20 cellular contexts compared by ENCODE assay signal in genomic region chr1:210746024-210746423, GRCh38.
DNase-seq lines count a peak whose midpoint lies in the region; ATAC-seq, FAIRE-seq and TF ChIP-seq lines count a peak whose summit lies in the region.
"Had no signal": no experiment of that assay in that cellular context is flagged by ENCODE, and none has a peak within 500 bp of the region (broad histone marks: within the 10 kb centered on the region; RNA-seq: fewer than 3 reads in every experiment).

No MANE protein-coding gene starts in this region.

- TF ChIP-seq CTCF in hepatocyte (IDR thresholded peaks at IDR 0.05; ENCODE audit: poor library complexity) = no peak
- no peak for TF ChIP-seq CTCF in OCI-LY7 (conservative IDR thresholded peaks at IDR 0.05; ENCODE audit: low read length)

- H3K4me2 ChIP-seq in hepatocyte = no peak overlapping the region
- no peak overlapping the region for H3K4me2 ChIP-seq in OCI-LY7 (ENCODE audit: low read length)

- H3K9me2 ChIP-seq in hepatocyte (replicated peaks; ENCODE audit: insufficient read depth) (no peaks in the 10 kb centered on the region), OCI-LY7 (ENCODE audit: insufficient read depth, low read length) (no peaks in the 10 kb centered on the region)

- peak; percentile 17 for DNase-seq in A172 (ENCODE audit: low spot score)
- peak; percentile 18 for DNase-seq in H54 (ENCODE audit: insufficient read length, low spot score)
- DNase-seq in astrocyte of the hippocampus (ENCODE audit: low read depth, low spot score) = peak; percentile 16
- peak; percentile 7 for DNase-seq in hepatocyte (ENCODE audit: low spot score)
- DNase-seq in OCI-LY7 (ENCODE audit: low spot score) = no peak
- DNase-seq in stimulated activated CD4-positive, alpha-beta T cell treated with anti-CD3 and anti-CD28 coated beads, Interleukin-2, amount 100 ng/mL, for 24 hours = no peak
- DNase-seq: 8988T; CD8-positive, alpha-beta T cell; COR-L47; DMS153; DMS79 treated with DMSO at 0.1 percent for 48 hours; EL; GOT3 had no signal

- H3K79me2 ChIP-seq in hepatocyte = no peaks in the 10 kb centered on the region
- H3K79me2 ChIP-seq in OCI-LY7 (ENCODE audit: insufficient read depth, low read depth, low read length) = no peaks in the 10 kb centered on the region

- no TSS peak for BruUV-seq in OCI-LY7 (replicated peaks; lab: Mats Ljungman, UMichigan)

- POLR2A ChIA-PET in OCI-LY7 (lab: Charles Lee) = no interaction called here

- TF ChIP-seq POLR2A in H54 (IDR thresholded peaks at IDR 0.05; ENCODE audit: low read depth, low read length) = no peak

- ATAC-seq in HG02678 (IDR thresholded peaks at IDR 0.05; ENCODE audit: unreplicated experiment) = no peak
- ATAC-seq: CD8-positive, alpha-beta T cell; HepG2 had no signal

- H3K4me3 ChIP-seq in hepatocyte (no peak overlapping the region), OCI-LY7 (ENCODE audit: low read depth, low read length, poor library complexity, severe bottlenecking) (no peak overlapping the region)
- H3K4me3 ChIP-seq: HAP-1 had no signal

- intact Hi-C loops in OCI-LY7 (cut with micrococcal nuclease; ENCODE audit: unreplicated experiment) = no loop called here

- no peak overlapping the region for H2AFZ ChIP-seq in hepatocyte
- H2AFZ ChIP-seq in OCI-LY7 (ENCODE audit: low read length) = no peak overlapping the region

- H3K4me1 ChIP-seq in hepatocyte (ENCODE audit: insufficient read depth) = no peaks in the 10 kb centered on the region
- no peaks in the 10 kb centered on the region for H3K4me1 ChIP-seq in OCI-LY7 (ENCODE audit: insufficient read depth, low read length, poor library complexity, severe bottlenecking)
- H3K4me1 ChIP-seq: HAP-1 had no signal

- no peaks in the 10 kb centered on the region for H3K36me3 ChIP-seq in hepatocyte (replicated peaks; ENCODE audit: insufficient read depth, low read depth)
- H3K36me3 ChIP-seq in OCI-LY7 (ENCODE audit: insufficient read depth, low read length) = no peaks in the 10 kb centered on the region
- H3K36me3 ChIP-seq: HAP-1 had no signal

- no peak for FAIRE-seq in H54 (lab: Jason Lieb, UNC)
- FAIRE-seq: D721Med, G401.6, GM12891, HepG2, HTR-8/SVneo had no signal

- CTCF ChIA-PET in OCI-LY7 (lab: Charles Lee; ENCODE audit: unreplicated experiment) = no interaction called here

- H3K9me3 ChIP-seq in hepatocyte (ENCODE audit: low read depth) (no peaks in the 10 kb centered on the region), OCI-LY7 (ENCODE audit: low read length) (no peaks in the 10 kb centered on the region)
- H3K9me3 ChIP-seq: HAP-1 had no signal

- peaks cover 5% of the 10 kb centered on the region for H3K27me3 ChIP-seq in hepatocyte

- H4K20me1 ChIP-seq in hepatocyte (ENCODE audit: insufficient read depth, poor library complexity, severe bottlenecking) (no peaks in the 10 kb centered on the region), OCI-LY7 (ENCODE audit: insufficient read depth, low read length) (no peaks in the 10 kb centered on the region)

- H3K27ac ChIP-seq in hepatocyte (no peak overlapping the region), OCI-LY7 (ENCODE audit: low read depth, low read length, poor library complexity, severe bottlenecking) (no peak overlapping the region)

Comparison
In these comparisons a context has a peak if more than half of its experiments do, and no peak if none do; other contexts are left out.
1. DNase-seq: peak in A172 (single experiment), H54 (single experiment), astrocyte of the hippocampus (single experiment) and hepatocyte (single experiment); none in OCI-LY7 (single experiment) and stimulated activated CD4-positive, alpha-beta T cell treated with anti-CD3 and anti-CD28 coated beads, Interleukin-2, amount 100 ng/mL, for 24 hours (0 of 2).